8 cellular contexts compared by ENCODE assay signal in the genomic region with DNA sequence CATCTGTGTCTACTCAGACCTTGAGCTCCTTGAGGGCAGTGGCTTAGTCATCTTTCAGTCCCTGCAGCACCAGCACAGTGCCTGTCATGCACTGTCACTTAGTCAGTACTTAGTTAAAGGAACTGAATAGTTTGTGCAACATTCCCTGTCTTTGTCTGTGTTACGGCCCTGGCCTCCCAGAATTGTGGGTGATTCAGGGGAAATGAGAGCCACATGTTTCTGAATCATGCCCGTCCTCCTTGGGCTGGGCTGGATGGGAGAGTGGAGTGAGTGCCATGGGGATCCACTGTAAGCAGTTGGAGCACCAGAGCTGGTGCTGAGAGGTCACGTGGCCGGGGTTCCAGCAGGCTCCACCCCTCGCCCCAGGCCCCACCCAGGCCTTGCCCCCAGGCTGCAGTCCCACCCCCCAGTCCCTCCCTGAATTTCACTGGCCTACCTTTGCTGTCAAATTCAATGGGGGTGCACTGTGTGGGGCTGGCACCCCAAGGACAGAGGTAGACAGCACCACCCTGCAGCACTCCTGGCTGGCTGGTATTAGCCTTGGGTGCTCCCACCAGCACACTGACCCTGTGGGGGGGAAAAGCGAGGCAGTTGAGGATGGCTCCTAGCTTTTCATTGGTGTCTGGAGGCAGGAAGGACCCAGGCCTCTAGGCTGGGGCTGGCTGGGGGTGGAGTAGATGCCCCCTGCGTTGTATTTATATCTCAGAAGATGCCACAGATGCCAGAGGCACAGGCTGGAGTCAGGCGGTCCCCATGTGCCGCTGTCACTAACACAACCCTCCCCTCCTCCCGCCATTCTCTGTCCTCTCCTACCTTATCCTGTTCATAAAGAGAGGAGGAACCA. TPM values are rescaled to one million over a fixed set of nuclear protein-coding genes. Genes with fewer than 3 reads are reported as not detected.
DNase-seq lines count a peak whose midpoint lies in the region; ATAC-seq and TF ChIP-seq lines count a peak whose summit lies in the region.

No MANE protein-coding gene starts in this region.

- intact Hi-C loops in activated CD4-positive, alpha-beta memory T cell treated with anti-CD3 and anti-CD28 coated beads for 36 hours (cut with micrococcal nuclease): loop anchor here (1.0 to 10.0 kb wide), 5 partner anchors 8 to 523 kb away; partner anchors contain the start of genes ITGA5 and NCKAP1L

- CTCF ChIA-PET in activated CD4-positive, alpha-beta memory T cell treated with anti-CD3 and anti-CD28 coated beads for 36 hours (lab: Charles Lee): interaction anchor here (0.7 to 14.5 kb wide), 11 partner anchors 11 to 668 kb away, joined by 3 to 319 read pairs (median 3); partner anchors contain the start of gene COPZ1

- peaks cover 17% of the 10 kb centered on the region for H3K36me3 Mint-ChIP-seq in activated CD4-positive, alpha-beta memory T cell treated with anti-CD3 and anti-CD28 coated beads for 36 hours

- POLR2A ChIA-PET in activated CD4-positive, alpha-beta memory T cell treated with anti-CD3 and anti-CD28 coated beads for 36 hours (lab: Charles Lee): interaction anchor here (0.8 to 1.1 kb wide), 2 partner anchors 18 to 26 kb away, joined by 3 to 4 read pairs; no protein-coding TSS in a partner anchor

- H3K4me3 Mint-ChIP-seq in activated CD4-positive, alpha-beta memory T cell treated with anti-CD3 and anti-CD28 coated beads for 36 hours: no peak overlapping the region

- DNase-seq in NCI-H82 (lab: John Stamatoyannopoulos, UW): peak; percentile 12
- DNase-seq in NCI-H82 treated with DMSO at 0.1 percent for 48 hours (lab: John Stamatoyannopoulos, UW; ENCODE audit: unreplicated experiment): no peak
- peak; percentile 77 for DNase-seq in activated CD4-positive, alpha-beta memory T cell treated with anti-CD3 and anti-CD28 coated beads for 36 hours
- DNase-seq in erythroblast (lab: John Stamatoyannopoulos, UW): peak; percentile 46 to 66
- DNase-seq in omental fat pad (ENCODE audit: low spot score): no peak
- no peak for DNase-seq in GM10266 (ENCODE audit: extremely low spot score)
- DNase-seq in DMS53 treated with DMSO at 0.1 percent for 48 hours (lab: John Stamatoyannopoulos, UW; ENCODE audit: unreplicated experiment): no peak

- H3K4me1 Mint-ChIP-seq in activated CD4-positive, alpha-beta memory T cell treated with anti-CD3 and anti-CD28 coated beads for 36 hours (ENCODE audit: low read depth): peaks cover 63% of the 10 kb centered on the region

- H3K9me3 Mint-ChIP-seq in activated CD4-positive, alpha-beta memory T cell treated with anti-CD3 and anti-CD28 coated beads for 36 hours: no peaks in the 10 kb centered on the region

- peak overlapping the region; percentile 96 for H3K27ac Mint-ChIP-seq in activated CD4-positive, alpha-beta memory T cell treated with anti-CD3 and anti-CD28 coated beads for 36 hours

- no peaks in the 10 kb centered on the region for H3K27me3 Mint-ChIP-seq in activated CD4-positive, alpha-beta memory T cell treated with anti-CD3 and anti-CD28 coated beads for 36 hours

- TF ChIP-seq POLR2A in erythroblast (IDR thresholded peaks at IDR 0.05; ENCODE audit: low read length): no peak

- ATAC-seq in omental fat pad (ENCODE audit: low FRiP score): peak; percentile 70
- no peak for ATAC-seq in GM18909 (IDR thresholded peaks at IDR 0.05; ENCODE audit: poor library complexity, unreplicated experiment)

- no peak for TF ChIP-seq CTCF in omental fat pad (IDR thresholded peaks at IDR 0.05)
- no peak for TF ChIP-seq CTCF in GM10266 (IDR thresholded peaks at IDR 0.05; ENCODE audit: control insufficient read depth, insufficient read depth, low read depth, missing control alignments)

RNA-seq across cellular contexts. Expression of gene ITGA5, which starts 7.4 kb away (rescaled TPM):
- total RNA-seq in activated CD4-positive, alpha-beta memory T cell treated with anti-CD3 and anti-CD28 coated beads for 36 hours: 10 to 100 TPM; 33.8 to 34.9 TPM
- 100 to 1,000 TPM in 2 of 4 donors, 10 to 100 TPM in 2; 76.9 to 292 (median 118) TPM for total RNA-seq in omental fat pad

RNA-seq across cellular contexts. Expression of gene ZNF385A, which starts 27.1 kb away (rescaled TPM):
- 1 to 10 TPM; 1.3 TPM for total RNA-seq in activated CD4-positive, alpha-beta memory T cell treated with anti-CD3 and anti-CD28 coated beads for 36 hours
- 10 to 100 TPM in 3 of 4 donors, 1 to 10 TPM in 1; 9.5 to 36.3 (median 21.8) TPM for total RNA-seq in omental fat pad

RNA-seq across cellular contexts. Expression of gene GPR84, which starts 47.3 kb away (rescaled TPM):
- 1 to 10 TPM; 2.4 to 2.6 TPM for total RNA-seq in activated CD4-positive, alpha-beta memory T cell treated with anti-CD3 and anti-CD28 coated beads for 36 hours
- total RNA-seq in omental fat pad: 1 to 10 TPM in 3 of 4 donors, not detected in 1; 1.0 to 3.5 (median 2.9) TPM

Comparison
In these comparisons a context has a peak if more than half of its experiments do, and no peak if none do; other contexts are left out.
1. DNase-seq: peak in NCI-H82 (single experiment), activated CD4-positive, alpha-beta memory T cell treated with anti-CD3 and anti-CD28 coated beads for 36 hours (single experiment) and erythroblast (2 of 2); none in NCI-H82 treated with DMSO at 0.1 percent for 48 hours (single experiment), omental fat pad (single experiment), GM10266 (single experiment) and DMS53 treated with DMSO at 0.1 percent for 48 hours (single experiment).
2. RNA of gene ZNF385A, which starts 27.1 kb away (total RNA-seq): 9.5 to 36.3 TPM in omental fat pad; 1.3 TPM in activated CD4-positive, alpha-beta memory T cell treated with anti-CD3 and anti-CD28 coated beads for 36 hours; every median in the first group is over 4 times any median in the second.